In genomic region chr1:233359905-233360304, GRCh38 we compare ENCODE assay signal across 18 cellular contexts. TPM values are rescaled to one million over a fixed set of nuclear protein-coding genes. Genes with fewer than 3 reads are reported as not detected.
DNase-seq lines count a peak whose midpoint lies in the region; ATAC-seq, FAIRE-seq and TF ChIP-seq lines count a peak whose summit lies in the region.
"Had no signal": no experiment of that assay in that cellular context is flagged by ENCODE, and none has a peak within 500 bp of the region (broad histone marks: within the 10 kb centered on the region; RNA-seq: fewer than 3 reads in every experiment).

No MANE protein-coding gene starts in this region.

- H3K27ac ChIP-seq in body of pancreas (peak overlapping the region; percentile 50 to 77 (median 59)), right lobe of liver (peak overlapping the region in 2 of 3 donors; percentile 9 to 44)
- H3K27ac ChIP-seq: C4-2B had no signal

- FAIRE-seq in D721Med (lab: Jason Lieb, UNC) = peak; percentile 38
- FAIRE-seq: A204.1, G401.6, GM12892, H54, HTR-8/SVneo had no signal

- H3K4me3 ChIP-seq in body of pancreas (no peak overlapping the region), right lobe of liver (no peak overlapping the region), HAP-1 (no peak overlapping the region)
- H3K4me3 ChIP-seq: GM23338 had no signal

- 20 to 25% methylated on average over 2 of the region's 2 CpGs for WGBS in body of pancreas, 2 donors
- 39% methylated on average over 2 of the region's 2 CpGs for WGBS in right lobe of liver (ENCODE audit: insufficient coverage, low coverage, low lambda C conversion rate, missing lambda C conversion rate)

- ATAC-seq in body of pancreas = no peak
- no peak for ATAC-seq in right lobe of liver
- ATAC-seq: GM23338, HCT116 had no signal

- TF ChIP-seq POLR2A in body of pancreas (IDR thresholded peaks at IDR 0.05) = no peak
- no peak for TF ChIP-seq POLR2A in right lobe of liver (IDR thresholded peaks at IDR 0.05)

- in situ Hi-C loops in HAP-1 (cut with MboI; ENCODE audit: low sequenced_read_pairs) = no loop called here

- H3K4me1 ChIP-seq in body of pancreas = peaks cover 73% of the 10 kb centered on the region
- peaks cover 0 to 26% (median 11%) of the 10 kb centered on the region in 4 donors for H3K4me1 ChIP-seq in right lobe of liver
- H3K4me1 ChIP-seq in HAP-1 = no peaks in the 10 kb centered on the region

- intact Hi-C loops in body of pancreas (cut with DNase I) (no loop called here), right lobe of liver (cut with DNase I) (no loop called here)

- H3K36me3 ChIP-seq in body of pancreas (replicated peaks in 1 of 2; ENCODE audit: insufficient read depth in 1 of 2, low read depth in 2 of 2) (peaks cover 0 to 4% of the 10 kb centered on the region in 2 donors), right lobe of liver (no peaks in the 10 kb centered on the region), HAP-1 (replicated peaks) (peaks cover 23% of the 10 kb centered on the region)

- no peaks in the 10 kb centered on the region for H3K9me3 ChIP-seq in body of pancreas
- no peaks in the 10 kb centered on the region for H3K9me3 ChIP-seq in right lobe of liver
- no peaks in the 10 kb centered on the region for H3K9me3 ChIP-seq in HAP-1

- TF ChIP-seq CTCF in D721Med (IDR thresholded peaks at IDR 0.05; ENCODE audit: insufficient read depth, missing control alignments) = no peak
- TF ChIP-seq CTCF in body of pancreas (IDR thresholded peaks at IDR 0.05) = no peak
- no peak for TF ChIP-seq CTCF in right lobe of liver (IDR thresholded peaks at IDR 0.05)

- DNase-seq in D721Med (ENCODE audit: insufficient read length, low spot score) = no peak
- DNase-seq in body of pancreas = no peak
- DNase-seq in right lobe of liver = no peak
- no peak for DNase-seq in COLO829 (ENCODE audit: low spot score)
- DNase-seq in NCI-H2029 treated with DMSO at 0.1 percent for 48 hours (lab: John Stamatoyannopoulos, UW) = no peak
- DNase-seq in NCI-H526 treated with DMSO at 0.1 percent for 48 hours (lab: John Stamatoyannopoulos, UW) = no peak
- no peak for DNase-seq in HAP-1 (ENCODE audit: low spot score in 2 of 2)
- DNase-seq: AML-193; CD4-positive, alpha-beta memory T cell; KG1 had no signal

- H3K27me3 ChIP-seq in body of pancreas (no peaks in the 10 kb centered on the region), right lobe of liver (no peaks in the 10 kb centered on the region), HAP-1 (ENCODE audit: low read depth) (no peaks in the 10 kb centered on the region)

RNA-seq across cellular contexts. Expression of gene MAP3K21, which starts 32.4 kb away (rescaled TPM):
- 10 to 100 TPM; 40.2 to 62.3 TPM for total RNA-seq in body of pancreas
- 1 to 10 TPM; 3.2 to 5.1 (median 3.8) TPM for total RNA-seq in right lobe of liver

Comparison
In these comparisons a context has a peak if more than half of its experiments do, and no peak if none do; other contexts are left out.
1. RNA of gene MAP3K21, which starts 32.4 kb away (total RNA-seq): 40.2 to 62.3 TPM in body of pancreas; 3.2 to 5.1 TPM in right lobe of liver; every median in the first group is over 4 times any median in the second.